ENCODE assay signal across 8 cellular contexts in the genomic region with DNA sequence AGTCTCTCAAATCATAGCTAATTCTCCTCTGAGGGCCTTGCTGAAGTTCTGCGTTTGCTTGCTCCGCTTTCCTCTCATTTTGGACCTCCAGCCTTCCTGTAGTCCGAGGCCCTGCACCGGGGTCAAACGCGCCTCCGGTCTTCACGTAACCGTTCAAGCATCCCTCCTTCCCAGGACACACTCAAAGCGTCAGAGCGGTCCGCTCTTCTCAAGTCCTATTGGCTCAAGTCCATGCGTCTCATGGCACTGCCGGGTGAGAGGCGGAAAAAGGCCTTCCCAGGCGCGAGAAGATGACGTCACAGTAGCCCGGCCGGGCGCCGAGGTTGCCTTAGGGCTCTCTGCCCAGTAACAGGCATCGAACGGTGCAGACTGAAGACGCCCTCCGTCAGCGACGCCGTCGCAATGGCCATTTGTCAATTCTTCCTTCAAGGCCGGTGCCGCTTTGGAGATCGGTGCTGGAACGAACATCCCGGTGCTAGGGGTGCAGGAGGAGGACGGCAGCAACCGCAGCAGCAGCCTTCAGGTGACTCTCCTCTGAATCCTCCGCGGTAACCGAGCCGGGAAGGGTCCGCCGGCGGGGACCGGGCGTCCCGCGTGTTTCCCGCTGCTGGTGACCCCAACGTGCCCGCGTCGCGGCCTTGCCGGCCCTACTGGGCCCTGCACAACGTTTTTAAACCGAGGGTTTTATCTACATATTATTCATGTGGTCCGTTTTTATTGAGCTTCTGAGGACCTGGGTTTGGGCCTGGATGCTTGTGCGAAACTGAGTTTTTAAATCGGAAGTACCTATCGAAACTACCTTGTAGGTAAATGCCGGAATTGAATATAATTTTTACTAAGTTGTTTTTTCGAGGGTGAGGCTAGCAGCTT. TPM values are rescaled to one million over a fixed set of nuclear protein-coding genes. Genes with fewer than 3 reads are reported as not detected.
DNase-seq lines count a peak whose midpoint lies in the region; ATAC-seq and TF ChIP-seq lines count a peak whose summit lies in the region.

A gene with protein sequence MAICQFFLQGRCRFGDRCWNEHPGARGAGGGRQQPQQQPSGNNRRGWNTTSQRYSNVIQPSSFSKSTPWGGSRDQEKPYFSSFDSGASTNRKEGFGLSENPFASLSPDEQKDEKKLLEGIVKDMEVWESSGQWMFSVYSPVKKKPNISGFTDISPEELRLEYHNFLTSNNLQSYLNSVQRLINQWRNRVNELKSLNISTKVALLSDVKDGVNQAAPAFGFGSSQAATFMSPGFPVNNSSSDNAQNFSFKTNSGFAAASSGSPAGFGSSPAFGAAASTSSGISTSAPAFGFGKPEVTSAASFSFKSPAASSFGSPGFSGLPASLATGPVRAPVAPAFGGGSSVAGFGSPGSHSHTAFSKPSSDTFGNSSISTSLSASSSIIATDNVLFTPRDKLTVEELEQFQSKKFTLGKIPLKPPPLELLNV (plus strand): TSS at position 365 of the 870 bp plus-strand sequence. CDS start 38 bp downstream, at position 403.

- peaks cover 47% of the 10 kb centered on the region for H3K79me2 ChIP-seq in smooth muscle cell (ENCODE audit: low read depth)

- no peaks in the 10 kb centered on the region for H3K27me3 Mint-ChIP-seq in WTC11 (ENCODE audit: low read depth)

- H3K27me3 ChIP-seq in AG04450 (ENCODE audit: control insufficient read depth, insufficient read depth, low read length) (no peaks in the 10 kb centered on the region), smooth muscle cell (ENCODE audit: low read depth) (no peaks in the 10 kb centered on the region)

- H3K27ac ChIP-seq in AG04450 (ENCODE audit: low read depth, low read length) (peak within 1 kb of the TSS; percentile 93), smooth muscle cell (ENCODE audit: low read depth) (peak within 1 kb of the TSS; percentile 94)

- peak within 1 kb of the TSS; percentile 92 for H3K4me2 ChIP-seq in smooth muscle cell

- H3K4me3 ChIP-seq in AG04450 (ENCODE audit: low read depth, low read length) (peak within 1 kb of the TSS; percentile 94), cardiac fibroblast (replicated peaks in 1 of 2; ENCODE audit: low read depth in 2 of 2, low read length in 2 of 2) (peak within 1 kb of the TSS; percentile 85 to 86), smooth muscle cell (peak within 1 kb of the TSS; percentile 91)

- peak within 1 kb of the TSS; percentile 99 for H2AFZ ChIP-seq in smooth muscle cell (ENCODE audit: low read depth)

- H3K4me3 Mint-ChIP-seq in WTC11: peak within 1 kb of the TSS; percentile 85

- H3K9me3 ChIP-seq in AG04450 (ENCODE audit: control insufficient read depth, insufficient read depth, low read length): no peaks in the 10 kb centered on the region
- no peaks in the 10 kb centered on the region for H3K9me3 ChIP-seq in smooth muscle cell (replicated peaks; ENCODE audit: low read depth)

- peaks cover 11% of the 10 kb centered on the region for H3K36me3 Mint-ChIP-seq in WTC11

- peaks cover 18% of the 10 kb centered on the region for H3K4me1 ChIP-seq in smooth muscle cell (ENCODE audit: low read depth)

- DNase-seq in AG04450 (ENCODE audit: low read depth, low spot score) (peak; percentile 98), NCI-H226 (peak; percentile 100), WTC11 (ENCODE audit: low spot score) (peak; percentile 98), cardiac fibroblast (ENCODE audit: low read depth in 2 of 2) (peak; percentile 99), iPS-NIHi7 (ENCODE audit: extremely low spot score) (peak; percentile 98), smooth muscle cell (lab: John Stamatoyannopoulos, UW; ENCODE audit: unreplicated experiment) (peak; percentile 85)

- H3K9me3 Mint-ChIP-seq in WTC11: no peaks in the 10 kb centered on the region

- peak within 1 kb of the TSS; percentile 99 for H3K27ac Mint-ChIP-seq in WTC11

- peak within 1 kb of the TSS; percentile 93 for H3K9ac ChIP-seq in smooth muscle cell (ENCODE audit: low read depth)

- H3F3A ChIP-seq in smooth muscle cell (ENCODE audit: low read depth): no peaks in the 10 kb centered on the region

- WGBS in smooth muscle cell (ENCODE audit: low lambda C conversion rate): under 1% methylated on average over 63 of the region's 63 CpGs

- POLR2A ChIA-PET in AG04450 (lab: Yijun Ruan, JAX) (interaction anchor here (0.6 to 0.7 kb wide), 2 partner anchors 29 to 96 kb away, joined by 5 to 9 read pairs; no protein-coding TSS in a partner anchor), WTC11 (lab: Charles Lee) (interaction anchor here (0.6 to 1.2 kb wide), 4 partner anchors 75 to 620 kb away, joined by 3 to 5 read pairs (median 4); partner anchors contain the start of gene KLHL7)

- CTCF ChIA-PET in AG04450 (lab: Charles Lee): interaction anchor here (0.6 to 1.2 kb wide), 2 partner anchors 96 to 386 kb away, joined by 3 to 4 read pairs; no protein-coding TSS in a partner anchor
- CTCF ChIA-PET in WTC11 (lab: Charles Lee): interaction anchor here (0.7 to 1.1 kb wide), 2 partner anchors 96 to 1888 kb away, joined by 3 to 5 read pairs; no protein-coding TSS in a partner anchor

- H3K36me3 ChIP-seq in smooth muscle cell (ENCODE audit: low read depth): peaks cover 14% of the 10 kb centered on the region

- ATAC-seq in GM18909 (IDR thresholded peaks at IDR 0.05; ENCODE audit: poor library complexity, unreplicated experiment): peak; percentile 95
- peak; percentile 94 for ATAC-seq in HG03175 (IDR thresholded peaks at IDR 0.05; ENCODE audit: unreplicated experiment)
- peak; percentile 99 for ATAC-seq in WTC11

- H3K4me1 Mint-ChIP-seq in WTC11: peaks cover 15% of the 10 kb centered on the region

- peaks cover 9% of the 10 kb centered on the region for H4K20me1 ChIP-seq in smooth muscle cell (ENCODE audit: low read depth)

- TF ChIP-seq CTCF in AG04450 (IDR thresholded peaks at IDR 0.05; ENCODE audit: low read depth, low read length) (no peak), WTC11 (IDR thresholded peaks at IDR 0.05) (no peak), cardiac fibroblast (IDR thresholded peaks at IDR 0.05; ENCODE audit: low read depth, low read length) (no peak), smooth muscle cell (IDR thresholded peaks at IDR 0.05; ENCODE audit: borderline replicate concordance, insufficient read depth, poor library complexity, severe bottlenecking) (no peak)

TF ChIP-seq in WTC11, 78 proteins besides CTCF, POLR2A, EP300 and RAD21 (continues in another document):
- peak; percentile 88 for TF ChIP-seq SP1 (CRISPR knock-in tag; conservative IDR thresholded peaks at IDR 0.05)
- peak; percentile 43; the same call in 1 of the 2 replicates for TF ChIP-seq ETV6 (CRISPR knock-in tag; IDR thresholded peaks at IDR 0.05)
- peak; percentile 35; the same call in 1 of the 2 replicates for TF ChIP-seq GABPB1 (CRISPR knock-in tag; IDR thresholded peaks at IDR 0.05)
- TF ChIP-seq NFYB (CRISPR knock-in tag; conservative IDR thresholded peaks at IDR 0.05; ENCODE audit: low read depth): peak; percentile 53
- peak; percentile 92 for TF ChIP-seq MYBL2 (CRISPR knock-in tag; IDR thresholded peaks at IDR 0.05)
- 0 out of 2 replicates have a peak, but pooled peaks have one; percentile 53 for TF ChIP-seq E2F4 (CRISPR knock-in tag; IDR thresholded peaks at IDR 0.05; ENCODE audit: borderline replicate concordance, low read depth)
- TF ChIP-seq CBFB (CRISPR knock-in tag; IDR thresholded peaks at IDR 0.05; ENCODE audit: low read depth): no peak
- TF ChIP-seq, protein P1, sequence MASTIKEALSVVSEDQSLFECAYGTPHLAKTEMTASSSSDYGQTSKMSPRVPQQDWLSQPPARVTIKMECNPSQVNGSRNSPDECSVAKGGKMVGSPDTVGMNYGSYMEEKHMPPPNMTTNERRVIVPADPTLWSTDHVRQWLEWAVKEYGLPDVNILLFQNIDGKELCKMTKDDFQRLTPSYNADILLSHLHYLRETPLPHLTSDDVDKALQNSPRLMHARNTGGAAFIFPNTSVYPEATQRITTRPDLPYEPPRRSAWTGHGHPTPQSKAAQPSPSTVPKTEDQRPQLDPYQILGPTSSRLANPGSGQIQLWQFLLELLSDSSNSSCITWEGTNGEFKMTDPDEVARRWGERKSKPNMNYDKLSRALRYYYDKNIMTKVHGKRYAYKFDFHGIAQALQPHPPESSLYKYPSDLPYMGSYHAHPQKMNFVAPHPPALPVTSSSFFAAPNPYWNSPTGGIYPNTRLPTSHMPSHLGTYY (CRISPR knock-in tag; IDR thresholded peaks at IDR 0.05): no peak
- TF ChIP-seq CREB1 (CRISPR knock-in tag; IDR thresholded peaks at IDR 0.05): peak; percentile 76

RNA-seq across cellular contexts. Expression of the gene that starts here (rescaled TPM):
- 17.4 and 19.7 TPM in 2 replicates for polyA plus RNA-seq in AG04450 (2011; rRNA removed)
- polyA minus RNA-seq in AG04450 (2011; rRNA and poly(A)+ RNA removed): 10.0 and 16.1 TPM in 2 replicates
- 31.8 to 40.8 TPM (median 34.4 TPM) in 3 replicates for total RNA-seq in WTC11 (2021)
- 18.1 and 19.7 TPM in 2 replicates for total RNA-seq in smooth muscle cell
- 15.7 and 16.4 TPM in 2 replicates for polyA plus RNA-seq in smooth muscle cell

Comparison
In these comparisons a context has a peak if more than half of its experiments do, and no peak if none do; other contexts are left out.
1. Peak in every context shown above with its lines: DNase-seq, ATAC-seq, H3K4me3 ChIP-seq and H3K27ac ChIP-seq.